26 cellular contexts compared by ENCODE assay signal in the genomic region with DNA sequence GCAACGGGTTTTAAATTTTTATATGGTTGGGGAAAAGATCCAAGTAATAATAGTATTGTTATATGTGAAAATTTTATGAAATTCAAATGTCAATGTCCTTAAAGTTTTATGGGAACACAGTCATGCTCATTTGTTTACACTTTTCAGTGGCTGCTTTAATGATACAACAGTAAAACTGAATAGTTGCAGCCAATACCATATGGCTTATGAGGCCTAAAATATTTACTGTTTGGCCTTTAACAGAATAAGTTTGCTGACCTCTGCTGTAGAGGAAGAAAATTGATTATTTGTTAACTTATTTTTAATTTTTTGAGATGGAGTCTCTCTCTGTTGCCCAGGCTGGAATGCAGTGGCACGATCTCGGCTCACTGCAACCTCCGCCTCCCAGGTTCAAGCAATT. TPM values are rescaled to one million over a fixed set of nuclear protein-coding genes. Genes with fewer than 3 reads are reported as not detected.
"Had no signal": no experiment of that assay in that cellular context is flagged by ENCODE, and none has a peak within 500 bp of the region (broad histone marks: within the 10 kb centered on the region; RNA-seq: fewer than 3 reads in every experiment).

No MANE protein-coding gene starts in this region.

- H3K27me3 ChIP-seq: brain microvascular endothelial cell, dorsolateral prefrontal cortex had no signal

- ATAC-seq: activated CD8-positive, alpha-beta T cell treated with anti-CD3 and anti-CD28 coated beads for 36 hours; activated T-cell treated with anti-CD3 and anti-CD28 coated beads, Interleukin-2, amount 50 U/mL, for 4 hours; activated T-helper 17 cell treated with anti-CD3 and anti-CD28 coated beads, Interleukin-2, amount 50 U/mL, for 72 hours; esophagus mucosa; T-helper 17 cell; WTC11 had no signal

- H3K27ac ChIP-seq: brain microvascular endothelial cell, coronary artery, dorsolateral prefrontal cortex had no signal

- DNase-seq: activated CD4-positive, alpha-beta T cell treated with anti-CD3 and anti-CD28 coated beads for 48 hours; activated CD4-positive, alpha-beta T cell treated with anti-CD3 and anti-CD28 coated beads, Interleukin-2, amount 50 U/mL, for 1 hour; activated CD4-positive, alpha-beta T cell treated with anti-CD3 and anti-CD28 coated beads, Interleukin-2, amount 50 U/mL, for 48 hours; activated CD8-positive, alpha-beta memory T cell treated with anti-CD3 and anti-CD28 coated beads for 24 hours; activated CD8-positive, alpha-beta T cell treated with anti-CD3 and anti-CD28 coated beads for 36 hours; activated effector memory CD4-positive, alpha-beta T cell treated with Interleukin-2 at 50 U/mL for 16 hours; activated gamma-delta T cell treated with Interleukin-2 at 50 U/mL for 16 hours; activated naive CD4-positive, alpha-beta T cell treated with anti-CD3 and anti-CD28 coated beads, Interleukin-2, amount 50 U/mL, for 16 hours; activated naive CD4-positive, alpha-beta T cell treated with Interleukin-2 at 50 U/mL for 16 hours; activated T-cell treated with anti-CD3 and anti-CD28 coated beads, Interleukin-2, amount 50 U/mL, for 4 hours; amniotic stem cell; anterior cingulate cortex; brain microvascular endothelial cell; dorsolateral prefrontal cortex; effector memory CD4-positive, alpha-beta T cell; endodermal cell; head of caudate nucleus; T-helper 1 cell; T-helper 17 cell had no signal

RNA-seq across cellular contexts. Expression of a gene that starts 44.7 kb away (rescaled TPM):
- total RNA-seq: activated CD8-positive, alpha-beta T cell treated with anti-CD3 and anti-CD28 coated beads for 36 hours; activated T-cell treated with anti-CD3 and anti-CD28 coated beads, Interleukin-2, amount 50 U/mL, for 4 hours; activated T-helper 17 cell treated with anti-CD3 and anti-CD28 coated beads, Interleukin-2, amount 50 U/mL, for 72 hours; bronchial epithelial cell; epithelial cell of proximal tubule; esophagus mucosa; WTC11 had no signal
- polyA plus RNA-seq: adipose tissue had no signal
